ENCODE assay signal across 12 cellular contexts in the genomic region with DNA sequence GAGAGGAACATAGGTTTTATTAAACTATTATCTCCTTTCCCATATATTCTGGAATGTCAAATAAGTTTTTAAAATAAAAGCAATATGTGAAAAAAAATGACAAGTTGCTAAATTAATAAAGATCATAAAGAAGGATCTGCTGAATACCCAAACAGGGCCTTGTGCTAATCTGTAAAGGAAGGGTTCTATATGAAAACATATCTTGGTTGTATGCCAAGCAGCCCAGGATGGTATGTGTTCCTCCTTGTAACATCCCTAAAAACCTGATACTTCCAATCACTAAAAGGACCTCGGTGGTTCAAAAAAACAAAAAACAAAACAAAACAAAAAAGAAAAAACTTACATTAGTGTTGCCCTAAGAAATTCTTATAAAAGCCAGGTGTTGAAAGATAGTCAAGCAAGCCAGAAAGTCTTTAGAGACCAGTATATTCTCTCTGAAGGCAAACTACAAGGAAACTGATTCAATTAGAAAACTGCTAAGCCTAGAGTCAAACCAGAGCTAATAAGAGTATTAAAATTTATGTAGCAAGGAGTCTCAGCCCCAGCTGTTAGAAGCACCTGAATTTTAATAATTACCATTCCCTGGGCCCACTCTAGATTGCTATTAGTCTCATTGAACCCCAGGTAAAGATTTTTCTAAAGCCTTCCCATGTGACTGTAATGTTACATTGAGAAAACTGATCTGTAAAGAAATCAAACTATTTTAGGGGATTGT.
DNase-seq lines count a peak whose midpoint lies in the region; TF ChIP-seq lines count a peak whose summit lies in the region.
"Had no signal": no experiment of that assay in that cellular context is flagged by ENCODE, and none has a peak within 500 bp of the region (broad histone marks: within the 10 kb centered on the region; RNA-seq: fewer than 3 reads in every experiment).

No MANE protein-coding gene starts in this region.

- no peaks in the 10 kb centered on the region for H3K9me3 Mint-ChIP-seq in endodermal cell
- no peaks in the 10 kb centered on the region for H3K9me3 Mint-ChIP-seq in progenitor cell of endocrine pancreas (ENCODE audit: low read depth)
- H3K9me3 Mint-ChIP-seq: activated T-helper 17 cell treated with anti-CD3 and anti-CD28 coated beads, Interleukin-2, amount 50 U/mL, for 72 hours; stimulated activated naive CD8-positive, alpha-beta T cell treated with anti-CD3 and anti-CD28 coated beads, Interleukin-15, Interleukin-2, amounts not matched to agents 100 ng/mL and 50 ng/mL, for 24 hours had no signal

- TF ChIP-seq EP300 in esophagus muscularis mucosa (IDR thresholded peaks at IDR 0.05) = no peak

- H3K4me3 Mint-ChIP-seq in endodermal cell (no peak overlapping the region), progenitor cell of endocrine pancreas (ENCODE audit: low read depth) (no peak overlapping the region)
- H3K4me3 Mint-ChIP-seq: activated T-helper 17 cell treated with anti-CD3 and anti-CD28 coated beads, Interleukin-2, amount 50 U/mL, for 72 hours had no signal

- H3K27ac Mint-ChIP-seq in endodermal cell = peak overlapping the region; percentile 88
- peak overlapping the region; percentile 95 for H3K27ac Mint-ChIP-seq in progenitor cell of endocrine pancreas
- H3K27ac Mint-ChIP-seq: activated T-helper 17 cell treated with anti-CD3 and anti-CD28 coated beads, Interleukin-2, amount 50 U/mL, for 72 hours; stimulated activated naive CD8-positive, alpha-beta T cell treated with anti-CD3 and anti-CD28 coated beads, Interleukin-15, Interleukin-2, amounts not matched to agents 100 ng/mL and 50 ng/mL, for 24 hours had no signal

- no peaks in the 10 kb centered on the region for H3K36me3 ChIP-seq in endodermal cell (ENCODE audit: control insufficient read depth, insufficient read depth, low read length)
- H3K36me3 ChIP-seq in esophagus muscularis mucosa = no peaks in the 10 kb centered on the region

- TF ChIP-seq CTCF in NB4 (IDR thresholded peaks at IDR 0.05; ENCODE audit: low read depth, low read length) (no peak), endodermal cell (conservative IDR thresholded peaks at IDR 0.05) (no peak), progenitor cell of endocrine pancreas (IDR thresholded peaks at IDR 0.05; ENCODE audit: unreplicated experiment) (no peak), esophagus muscularis mucosa (IDR thresholded peaks at IDR 0.05) (no peak), GM13977 (IDR thresholded peaks at IDR 0.05; ENCODE audit: extremely low read depth, insufficient read depth, missing control alignments) (no peak)

- H3K27ac ChIP-seq in endodermal cell (ENCODE audit: low read depth, low read length) (no peak overlapping the region), esophagus muscularis mucosa (replicated peaks in 1 of 4) (no peak overlapping the region)

- H3K27me3 Mint-ChIP-seq in endodermal cell (ENCODE audit: insufficient read depth) (no peaks in the 10 kb centered on the region), progenitor cell of endocrine pancreas (no peaks in the 10 kb centered on the region)
- H3K27me3 Mint-ChIP-seq: activated T-helper 17 cell treated with anti-CD3 and anti-CD28 coated beads, Interleukin-2, amount 50 U/mL, for 72 hours; stimulated activated naive CD8-positive, alpha-beta T cell treated with anti-CD3 and anti-CD28 coated beads, Interleukin-15, Interleukin-2, amounts not matched to agents 100 ng/mL and 50 ng/mL, for 24 hours had no signal

- intact Hi-C loops in esophagus muscularis mucosa (cut with DNase I) = loop anchor here (5.0 kb wide), 2 partner anchors 42 to 58 kb away; a partner anchor contains a TSS

- in situ Hi-C loops in GM13977 (cut with MboI; ENCODE audit: low pct_unique_long_range_greater_than_20kb, low sequenced_read_pairs, unreplicated experiment) = no loop called here

- H3K4me1 ChIP-seq in endodermal cell (ENCODE audit: control insufficient read depth, insufficient read depth, low read length) (peaks cover 4% of the 10 kb centered on the region), esophagus muscularis mucosa (peaks cover 16 to 32% (median 26%) of the 10 kb centered on the region in 4 donors)

- no peaks in the 10 kb centered on the region for H3K9me3 ChIP-seq in endodermal cell (ENCODE audit: control insufficient read depth, low read length)
- H3K9me3 ChIP-seq in esophagus muscularis mucosa = no peaks in the 10 kb centered on the region

- H3K27me3 ChIP-seq in endodermal cell (ENCODE audit: control insufficient read depth, insufficient read depth, low read length, poor library complexity, severe bottlenecking) (no peaks in the 10 kb centered on the region), esophagus muscularis mucosa (peaks cover 0 to 57% (median 30%) of the 10 kb centered on the region in 4 donors)

- H3K9ac ChIP-seq in endodermal cell (ENCODE audit: extremely low read depth, low read length, poor library complexity, severe bottlenecking) = peak overlapping the region; percentile 86

- DNase-seq in NOMO-1 treated with dmso at 0.1 percent for 144 hours (lab: John Stamatoyannopoulos, UW; ENCODE audit: unreplicated experiment) (peak; percentile 24), NOMO-1 treated with DMSO at 0.1 percent for 48 hours (lab: John Stamatoyannopoulos, UW; ENCODE audit: unreplicated experiment) (no peak), NB4 (ENCODE audit: low read depth) (no peak), endodermal cell (no peak), progenitor cell of endocrine pancreas (ENCODE audit: low spot score, unreplicated experiment) (no peak), HK-2 (ENCODE audit: unreplicated experiment) (no peak), esophagus muscularis mucosa (ENCODE audit: extremely low spot score) (no peak), GM13977 (ENCODE audit: low spot score) (no peak)
- DNase-seq: KG1, T-helper 9 cell had no signal

- 12% methylated on average over 1 of the region's 1 CpG; no CpG with 5 or more reads in 1 of the 2 experiments for WGBS in endodermal cell (ENCODE audit: insufficient coverage in 1 of 2, insufficient read length in 1 of 2), 2 experiments
- 36% methylated on average over 1 of the region's 1 CpG for WGBS in esophagus muscularis mucosa

- peaks cover 15% of the 10 kb centered on the region for H3K4me1 Mint-ChIP-seq in endodermal cell
- peaks cover 30% of the 10 kb centered on the region for H3K4me1 Mint-ChIP-seq in progenitor cell of endocrine pancreas (ENCODE audit: low read depth)

- TF ChIP-seq POLR2A in NB4 (IDR thresholded peaks at IDR 0.05; ENCODE audit: extremely low read depth, insufficient read length) (no peak), esophagus muscularis mucosa (IDR thresholded peaks at IDR 0.05; ENCODE audit: low read depth) (no peak)

- H3K36me3 Mint-ChIP-seq in endodermal cell (ENCODE audit: low read depth) = no peaks in the 10 kb centered on the region
- H3K36me3 Mint-ChIP-seq in progenitor cell of endocrine pancreas (ENCODE audit: insufficient read depth) = peaks cover 1% of the 10 kb centered on the region

- H3K4me3 ChIP-seq in NB4 (ENCODE audit: low read depth, low read length) (peak overlapping the region; percentile 75), endodermal cell (ENCODE audit: low read length) (peak overlapping the region; percentile 91), esophagus muscularis mucosa (no peak overlapping the region)

Comparison
In these comparisons a context has a peak if more than half of its experiments do, and no peak if none do; other contexts are left out.
1. H3K4me3 ChIP-seq: peak in NB4 (single experiment) and endodermal cell (single experiment); none in esophagus muscularis mucosa (0 of 4).